ENCODE assay signal across 12 cellular contexts in genomic region chr9:16718952-16719351, GRCh38.
"Had no signal": no experiment of that assay in that cellular context is flagged by ENCODE, and none has a peak within 500 bp of the region (broad histone marks: within the 10 kb centered on the region; RNA-seq: fewer than 3 reads in every experiment).

No MANE protein-coding gene starts in this region.

- H3K4me3 ChIP-seq: suprapubic skin, upper lobe of right lung had no signal

- H3K27ac ChIP-seq: suprapubic skin, upper lobe of right lung had no signal

- H3K9me3 ChIP-seq: suprapubic skin, upper lobe of right lung had no signal

- DNase-seq: activated CD8-positive, alpha-beta memory T cell treated with anti-CD3 and anti-CD28 coated beads, Interleukin-2, amount 50 U/mL, for 48 hours; activated CD8-positive, alpha-beta T cell treated with anti-CD3 and anti-CD28 coated beads, Interleukin-2, amount 10 ng/mL, durations not matched to agents 7 days and 5 days; activated naive CD8-positive, alpha-beta T cell treated with anti-CD3 and anti-CD28 coated beads, Interleukin-2, amount 50 U/mL, for 24 hours; central memory CD4-positive, alpha-beta T cell; cortex of kidney; effector CD8-positive, alpha-beta T cell; nephron progenitor cell; stimulated activated CD4-positive, alpha-beta T cell treated with anti-CD3 and anti-CD28 coated beads, Interleukin-4, amount 100 ng/mL, for 1 hour; stimulated activated CD8-positive, alpha-beta memory T cell treated with anti-CD3 and anti-CD28 coated beads, Interleukin-4, amount 100 ng/mL, for 48 hours; stimulated activated naive CD8-positive, alpha-beta T cell treated with anti-CD3 and anti-CD28 coated beads, Interleukin-15, Interleukin-2, amounts not matched to agents 100 U/mL and 50 U/mL, for 24 hours; upper lobe of right lung had no signal

- H3K36me3 ChIP-seq: suprapubic skin, upper lobe of right lung had no signal

- ATAC-seq: activated CD8-positive, alpha-beta T cell treated with anti-CD3 and anti-CD28 coated beads, Interleukin-2, amount 10 ng/mL, durations not matched to agents 7 days and 5 days; activated naive CD8-positive, alpha-beta T cell treated with anti-CD3 and anti-CD28 coated beads, Interleukin-2, amount 50 U/mL, for 24 hours; stimulated activated naive CD8-positive, alpha-beta T cell treated with anti-CD3 and anti-CD28 coated beads, Interleukin-15, Interleukin-2, amounts not matched to agents 100 U/mL and 50 U/mL, for 24 hours; upper lobe of right lung had no signal

- H3K27me3 ChIP-seq: suprapubic skin, upper lobe of right lung had no signal
